12 cellular contexts compared by ENCODE assay signal in genomic region chr11:44939673-44940072, GRCh38. TPM values are rescaled to one million over a fixed set of nuclear protein-coding genes. Genes with fewer than 3 reads are reported as not detected.
DNase-seq lines count a peak whose midpoint lies in the region; ATAC-seq and TF ChIP-seq lines count a peak whose summit lies in the region.
"Had no signal": no experiment of that assay in that cellular context is flagged by ENCODE, and none has a peak within 500 bp of the region (broad histone marks: within the 10 kb centered on the region; RNA-seq: fewer than 3 reads in every experiment).

No MANE protein-coding gene starts in this region.

- H3K4me2 ChIP-seq in GM23338 (no peak overlapping the region), PC-9 (no peak overlapping the region)

- no peak overlapping the region for H3K27ac ChIP-seq in GM23338 (ENCODE audit: low read depth)
- no peak overlapping the region for H3K27ac ChIP-seq in PC-9
- H3K27ac ChIP-seq in psoas muscle = peak overlapping the region; percentile 16
- no peak overlapping the region for H3K27ac ChIP-seq in aorta (ENCODE audit: low read depth in 1 of 2, low read length in 2 of 2)
- H3K27ac ChIP-seq: SJSA1, stomach had no signal

- peaks cover 12% of the 10 kb centered on the region for H3K36me3 Mint-ChIP-seq in GM23338 (ENCODE audit: low read depth)

- H3K36me3 ChIP-seq in GM23338 (ENCODE audit: insufficient read depth) (no peaks in the 10 kb centered on the region), PC-9 (ENCODE audit: low read depth) (no peaks in the 10 kb centered on the region), psoas muscle (ENCODE audit: insufficient read depth in 1 of 2, low read depth in 1 of 2) (no peaks in the 10 kb centered on the region), aorta (ENCODE audit: control insufficient read depth in 1 of 2, insufficient read depth in 2 of 2, low read length in 1 of 2) (no peaks in the 10 kb centered on the region)

- intact Hi-C loops in PC-9 (cut with micrococcal nuclease; ENCODE audit: unreplicated experiment) = no loop called here
- intact Hi-C loops in psoas muscle (cut with DNase I) = loop anchor here (5.0 to 10.0 kb wide), 3 partner anchors 353 to 395 kb away; no protein-coding TSS in a partner anchor
- intact Hi-C loops in posterior vena cava (cut with DNase I) = loop anchor here in 1 of 2 donors (2.0 to 10.0 kb wide), 3 partner anchors 163 to 393 kb away; no protein-coding TSS in a partner anchor
- intact Hi-C loops in aorta (cut with DNase I) = loop anchor here (10.0 kb wide), 2 partner anchors 355 to 395 kb away; no protein-coding TSS in a partner anchor

- H3K4me1 ChIP-seq in GM23338 (ENCODE audit: insufficient read depth) (peaks cover 20% of the 10 kb centered on the region), PC-9 (replicated peaks; ENCODE audit: insufficient read depth) (no peaks in the 10 kb centered on the region), psoas muscle (peaks cover 10% of the 10 kb centered on the region), aorta (ENCODE audit: control insufficient read depth in 1 of 2, insufficient read depth in 2 of 2, low read length in 2 of 2) (no peaks in the 10 kb centered on the region)
- H3K4me1 ChIP-seq: SJSA1 had no signal

- H3K9me2 ChIP-seq in GM23338 (ENCODE audit: insufficient read depth) (no peaks in the 10 kb centered on the region), PC-9 (ENCODE audit: insufficient read depth) (no peaks in the 10 kb centered on the region)

- H2AFZ ChIP-seq in GM23338 (no peak overlapping the region), PC-9 (no peak overlapping the region)

- H4K20me1 ChIP-seq in GM23338 (replicated peaks; ENCODE audit: insufficient read depth) = no peaks in the 10 kb centered on the region
- H4K20me1 ChIP-seq in PC-9 (ENCODE audit: insufficient read depth) = no peaks in the 10 kb centered on the region

- 0 out of 2 replicates have a peak, but pooled peaks cover 3% of the 10 kb centered on the region for H3F3A ChIP-seq in GM23338 (replicated peaks; ENCODE audit: low read depth)
- no peaks in the 10 kb centered on the region for H3F3A ChIP-seq in PC-9 (ENCODE audit: insufficient read depth, low read depth)

- H3K4me3 ChIP-seq in GM23338 (no peak overlapping the region), PC-9 (no peak overlapping the region), fibroblast of pulmonary artery (replicated peaks; ENCODE audit: low read depth, low read length) (no peak overlapping the region), psoas muscle (no peak overlapping the region), aorta (ENCODE audit: low read length in 2 of 2) (no peak overlapping the region)
- H3K4me3 ChIP-seq: SJSA1, stomach had no signal

- DNase-seq in GM23338 (ENCODE audit: low spot score) (peak; percentile 80), PC-9 (no peak), fibroblast of pulmonary artery (ENCODE audit: low read depth) (peak; percentile 60), psoas muscle (peak; percentile 37 to 64), posterior vena cava (ENCODE audit: low spot score) (no peak), epidermal melanocyte (ENCODE audit: insufficient read length, low spot score) (no peak), SKM-1 treated with dmso at 0.1 percent for 144 hours (lab: John Stamatoyannopoulos, UW; ENCODE audit: unreplicated experiment) (no peak), aorta (no peak)
- DNase-seq: activated CD8-positive, alpha-beta memory T cell treated with anti-CD3 and anti-CD28 coated beads, Interleukin-2, amount 50 U/mL, for 48 hours; NCI-H1436 treated with DMSO at 0.1 percent for 48 hours; stomach had no signal

- no peaks in the 10 kb centered on the region for H3K79me2 ChIP-seq in GM23338 (replicated peaks; ENCODE audit: insufficient read depth)
- H3K79me2 ChIP-seq in PC-9 (ENCODE audit: low read depth) = no peaks in the 10 kb centered on the region

- H3K27me3 ChIP-seq in GM23338 (ENCODE audit: insufficient read depth) (no peaks in the 10 kb centered on the region), PC-9 (ENCODE audit: insufficient read depth, low read depth) (no peaks in the 10 kb centered on the region), psoas muscle (ENCODE audit: insufficient read depth in 3 of 3, low read length in 2 of 3) (no peaks in the 10 kb centered on the region), aorta (ENCODE audit: control insufficient read depth in 1 of 2, insufficient read depth in 2 of 2, low read length in 1 of 2) (no peaks in the 10 kb centered on the region)
- H3K27me3 ChIP-seq: SJSA1, stomach had no signal

- no peak overlapping the region for H3K4me3 Mint-ChIP-seq in GM23338

- H3K9me3 ChIP-seq in PC-9 (ENCODE audit: insufficient read depth, low read depth) (no peaks in the 10 kb centered on the region), psoas muscle (no peaks in the 10 kb centered on the region), aorta (ENCODE audit: control insufficient read depth, low read length) (no peaks in the 10 kb centered on the region)
- H3K9me3 ChIP-seq: SJSA1, stomach had no signal

- H3K9me3 Mint-ChIP-seq in GM23338 = peaks cover 5% of the 10 kb centered on the region; the same call in 2 of the 3 replicates

- ATAC-seq in GM23338 = peak; percentile 10
- peak in 1 of 4 donors; percentile 53 for ATAC-seq in psoas muscle
- no peak for ATAC-seq in aorta (ENCODE audit: low FRiP score)

- 76 to 79% (median 77%) methylated on average over 14 of the region's 14 CpGs for WGBS in psoas muscle, 3 donors
- 91 to 94% methylated on average over 14 of the region's 14 CpGs for WGBS in aorta, 2 donors

- H3K27me3 Mint-ChIP-seq in GM23338 (ENCODE audit: insufficient read depth, low read depth, poor library complexity) = peaks cover 24% of the 10 kb centered on the region

- POLR2A ChIA-PET in PC-9 (lab: Charles Lee; ENCODE audit: unreplicated experiment) = no interaction called here

- no peak overlapping the region for H3K27ac Mint-ChIP-seq in GM23338

- no TSS peak for BruUV-seq in PC-9 (replicated peaks; lab: Mats Ljungman, UMichigan)

- TF ChIP-seq CTCF in GM23338 (conservative IDR thresholded peaks at IDR 0.05; ENCODE audit: low read depth in 2 of 2) = peak; percentile 53 to 68
- 0 out of 2 replicates have a peak, but pooled peaks have one; percentile 15 for TF ChIP-seq CTCF in PC-9 (conservative IDR thresholded peaks at IDR 0.05)
- peak; percentile 51 for TF ChIP-seq CTCF in fibroblast of pulmonary artery (IDR thresholded peaks at IDR 0.05; ENCODE audit: low read length, missing control alignments)
- TF ChIP-seq CTCF in psoas muscle (IDR thresholded peaks at IDR 0.05) = peak; percentile 8

- CTCF ChIA-PET in PC-9 (lab: Charles Lee) = interaction anchor here (0.6 kb wide), 1 partner anchor 42 kb away, joined by 3 read pairs; no protein-coding TSS in a partner anchor

- H3K4me1 Mint-ChIP-seq in GM23338 = peaks cover 48% of the 10 kb centered on the region

TF ChIP-seq in GM23338, 12 proteins besides CTCF, POLR2A, EP300 and RAD21:
- TF ChIP-seq NANOG (IDR thresholded peaks at IDR 0.05; ENCODE audit: borderline replicate concordance) (no peak), CREB1 (CRISPR knock-in tag; IDR thresholded peaks at IDR 0.05; ENCODE audit: low read depth) (peak; percentile 76)

RNA-seq across cellular contexts. Expression of gene TP53I11, which starts 11.0 kb away (rescaled TPM):
- 33.4 and 43.9 TPM in 2 replicates for total RNA-seq in GM23338 (2014; rRNA removed; shearing (Covaris generic))
- 22.5 and 23.5 TPM in 2 replicates for polyA plus RNA-seq in GM23338 (2016; fragmentation: Nextera tagmentation; extraction: Ambion mirVana)
- 0.46 and 1.1 TPM in 2 replicates for total RNA-seq in PC-9 (2021)
- total RNA-seq in psoas muscle = 10 to 100 TPM in 3 of 4 donors, 1 to 10 TPM in 1; 8.3 to 16.5 (median 15.0) TPM
- polyA plus RNA-seq in psoas muscle = 1 to 10 TPM; 4.8 to 8.2 (median 4.9) TPM
- total RNA-seq in posterior vena cava = 100 to 1,000 TPM; 107 to 186 TPM
- 10 to 100 TPM; 54.5 to 85.6 TPM for total RNA-seq in aorta
- 10 to 100 TPM; 25.9 to 37.3 TPM for polyA plus RNA-seq in aorta

Comparison
In these comparisons a context has a peak if more than half of its experiments do, and no peak if none do; other contexts are left out.
1. DNase-seq: peak in GM23338 (single experiment), fibroblast of pulmonary artery (single experiment) and psoas muscle (2 of 2); none in PC-9 (0 of 2), posterior vena cava (single experiment), epidermal melanocyte (single experiment), SKM-1 treated with dmso at 0.1 percent for 144 hours (single experiment) and aorta (0 of 2).
2. CTCF ChIP-seq: peak in every context shown above with its lines; median percentile 60 in GM23338; 51 in fibroblast of pulmonary artery; 15 in PC-9; 8 in psoas muscle.